Comparison of ENCODE assay signal across 2 cellular contexts in the genomic region with DNA sequence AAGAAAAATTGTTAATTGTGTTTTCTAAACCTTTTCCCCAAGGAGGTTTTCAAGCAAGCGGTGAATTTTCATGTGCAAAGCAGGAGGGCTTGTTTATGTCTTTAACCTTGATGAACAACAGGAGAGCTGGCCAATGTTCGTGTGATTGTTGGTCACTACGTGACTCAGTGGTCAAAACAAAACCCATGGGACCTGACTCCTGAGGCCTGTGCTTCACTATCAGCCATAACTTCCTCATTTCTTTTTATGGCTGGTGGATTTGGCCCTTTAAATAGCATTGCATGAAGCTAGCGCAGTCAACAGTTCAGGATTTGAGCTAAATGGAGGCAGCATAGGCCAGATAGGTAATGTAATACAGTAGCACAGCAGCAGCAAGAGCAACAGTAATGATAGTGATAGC.
A peak's percentile ranks its signal among the peaks of the same experiment; 100 is the strongest.
TF ChIP-seq lines count a peak whose summit lies in the region.

No MANE protein-coding gene starts in this region.

TF ChIP-seq in IMR-90, 13 proteins besides CTCF, POLR2A, EP300 and RAD21:
- TF ChIP-seq CEBPB (IDR thresholded peaks at IDR 0.05; ENCODE audit: low read depth, low read length) (no peak), NFE2L2 (IDR thresholded peaks at IDR 0.05; ENCODE audit: low read depth, low read length) (no peak), RFX5 (IDR thresholded peaks at IDR 0.05; ENCODE audit: low read depth, low read length) (no peak), BHLHE40 (IDR thresholded peaks at IDR 0.05; ENCODE audit: low read depth, low read length) (no peak), FOS (IDR thresholded peaks at IDR 0.05; ENCODE audit: low read depth, low read length) (no peak), SMC3 (IDR thresholded peaks at IDR 0.05; ENCODE audit: low read depth, low read length) (no peak), MXI1 (IDR thresholded peaks at IDR 0.05; ENCODE audit: borderline replicate concordance, low read depth, low read length) (no peak), RCOR1 (IDR thresholded peaks at IDR 0.05; ENCODE audit: insufficient replicate concordance, low read length) (no peak), MAFK (IDR thresholded peaks at IDR 0.05; ENCODE audit: low read depth, low read length) (no peak), CHD1 (IDR thresholded peaks at IDR 0.05; ENCODE audit: low read depth, low read length) (no peak), MAZ (IDR thresholded peaks at IDR 0.05; ENCODE audit: borderline replicate concordance, low read depth, low read length) (no peak)
- TF ChIP-seq, protein P1, sequence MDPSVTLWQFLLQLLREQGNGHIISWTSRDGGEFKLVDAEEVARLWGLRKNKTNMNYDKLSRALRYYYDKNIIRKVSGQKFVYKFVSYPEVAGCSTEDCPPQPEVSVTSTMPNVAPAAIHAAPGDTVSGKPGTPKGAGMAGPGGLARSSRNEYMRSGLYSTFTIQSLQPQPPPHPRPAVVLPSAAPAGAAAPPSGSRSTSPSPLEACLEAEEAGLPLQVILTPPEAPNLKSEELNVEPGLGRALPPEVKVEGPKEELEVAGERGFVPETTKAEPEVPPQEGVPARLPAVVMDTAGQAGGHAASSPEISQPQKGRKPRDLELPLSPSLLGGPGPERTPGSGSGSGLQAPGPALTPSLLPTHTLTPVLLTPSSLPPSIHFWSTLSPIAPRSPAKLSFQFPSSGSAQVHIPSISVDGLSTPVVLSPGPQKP (IDR thresholded peaks at IDR 0.05; ENCODE audit: borderline replicate concordance, low read depth, low read length): no peak

TF ChIP-seq in GM12878, 131 proteins besides CTCF, POLR2A, EP300 and RAD21:
- TF ChIP-seq MEF2B (IDR thresholded peaks at IDR 0.05; ENCODE audit: partially characterized antibody, poor library complexity, severe bottlenecking): peak; percentile 96
- TF ChIP-seq PAX5 (IDR thresholded peaks at IDR 0.05; ENCODE audit: borderline replicate concordance, low read depth, low read length): peak; percentile 70; the same call in 1 of the 2 replicates
- TF ChIP-seq, protein P2, sequence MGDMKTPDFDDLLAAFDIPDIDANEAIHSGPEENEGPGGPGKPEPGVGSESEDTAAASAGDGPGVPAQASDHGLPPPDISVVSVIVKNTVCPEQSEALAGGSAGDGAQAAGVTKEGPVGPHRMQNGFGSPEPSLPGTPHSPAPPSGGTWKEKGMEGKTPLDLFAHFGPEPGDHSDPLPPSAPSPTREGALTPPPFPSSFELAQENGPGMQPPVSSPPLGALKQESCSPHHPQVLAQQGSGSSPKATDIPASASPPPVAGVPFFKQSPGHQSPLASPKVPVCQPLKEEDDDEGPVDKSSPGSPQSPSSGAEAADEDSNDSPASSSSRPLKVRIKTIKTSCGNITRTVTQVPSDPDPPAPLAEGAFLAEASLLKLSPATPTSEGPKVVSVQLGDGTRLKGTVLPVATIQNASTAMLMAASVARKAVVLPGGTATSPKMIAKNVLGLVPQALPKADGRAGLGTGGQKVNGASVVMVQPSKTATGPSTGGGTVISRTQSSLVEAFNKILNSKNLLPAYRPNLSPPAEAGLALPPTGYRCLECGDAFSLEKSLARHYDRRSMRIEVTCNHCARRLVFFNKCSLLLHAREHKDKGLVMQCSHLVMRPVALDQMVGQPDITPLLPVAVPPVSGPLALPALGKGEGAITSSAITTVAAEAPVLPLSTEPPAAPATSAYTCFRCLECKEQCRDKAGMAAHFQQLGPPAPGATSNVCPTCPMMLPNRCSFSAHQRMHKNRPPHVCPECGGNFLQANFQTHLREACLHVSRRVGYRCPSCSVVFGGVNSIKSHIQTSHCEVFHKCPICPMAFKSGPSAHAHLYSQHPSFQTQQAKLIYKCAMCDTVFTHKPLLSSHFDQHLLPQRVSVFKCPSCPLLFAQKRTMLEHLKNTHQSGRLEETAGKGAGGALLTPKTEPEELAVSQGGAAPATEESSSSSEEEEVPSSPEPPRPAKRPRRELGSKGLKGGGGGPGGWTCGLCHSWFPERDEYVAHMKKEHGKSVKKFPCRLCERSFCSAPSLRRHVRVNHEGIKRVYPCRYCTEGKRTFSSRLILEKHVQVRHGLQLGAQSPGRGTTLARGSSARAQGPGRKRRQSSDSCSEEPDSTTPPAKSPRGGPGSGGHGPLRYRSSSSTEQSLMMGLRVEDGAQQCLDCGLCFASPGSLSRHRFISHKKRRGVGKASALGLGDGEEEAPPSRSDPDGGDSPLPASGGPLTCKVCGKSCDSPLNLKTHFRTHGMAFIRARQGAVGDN (IDR thresholded peaks at IDR 0.05): peak; percentile 86
- peak; percentile 86 to 87 for TF ChIP-seq BHLHE40 (IDR thresholded peaks at IDR 0.05; ENCODE audit: borderline replicate concordance in 1 of 2, low read depth in 2 of 2, low read length in 1 of 2)
- 0 out of 2 replicates have a peak, but pooled peaks have one; percentile 18 for TF ChIP-seq MTA3 (IDR thresholded peaks at IDR 0.05; ENCODE audit: borderline replicate concordance, low read length)
- 0 out of 2 replicates have a peak, but pooled peaks have one; percentile 14 for TF ChIP-seq ATF7 (IDR thresholded peaks at IDR 0.05; ENCODE audit: low read depth)
- 0 out of 2 replicates have a peak, but pooled peaks have one; percentile 37 for TF ChIP-seq TBL1XR1 (IDR thresholded peaks at IDR 0.05; ENCODE audit: low read depth, low read length)
- no peak for TF ChIP-seq SMAD5 (IDR thresholded peaks at IDR 0.05; ENCODE audit: low read depth)
- TF ChIP-seq, protein P3, sequence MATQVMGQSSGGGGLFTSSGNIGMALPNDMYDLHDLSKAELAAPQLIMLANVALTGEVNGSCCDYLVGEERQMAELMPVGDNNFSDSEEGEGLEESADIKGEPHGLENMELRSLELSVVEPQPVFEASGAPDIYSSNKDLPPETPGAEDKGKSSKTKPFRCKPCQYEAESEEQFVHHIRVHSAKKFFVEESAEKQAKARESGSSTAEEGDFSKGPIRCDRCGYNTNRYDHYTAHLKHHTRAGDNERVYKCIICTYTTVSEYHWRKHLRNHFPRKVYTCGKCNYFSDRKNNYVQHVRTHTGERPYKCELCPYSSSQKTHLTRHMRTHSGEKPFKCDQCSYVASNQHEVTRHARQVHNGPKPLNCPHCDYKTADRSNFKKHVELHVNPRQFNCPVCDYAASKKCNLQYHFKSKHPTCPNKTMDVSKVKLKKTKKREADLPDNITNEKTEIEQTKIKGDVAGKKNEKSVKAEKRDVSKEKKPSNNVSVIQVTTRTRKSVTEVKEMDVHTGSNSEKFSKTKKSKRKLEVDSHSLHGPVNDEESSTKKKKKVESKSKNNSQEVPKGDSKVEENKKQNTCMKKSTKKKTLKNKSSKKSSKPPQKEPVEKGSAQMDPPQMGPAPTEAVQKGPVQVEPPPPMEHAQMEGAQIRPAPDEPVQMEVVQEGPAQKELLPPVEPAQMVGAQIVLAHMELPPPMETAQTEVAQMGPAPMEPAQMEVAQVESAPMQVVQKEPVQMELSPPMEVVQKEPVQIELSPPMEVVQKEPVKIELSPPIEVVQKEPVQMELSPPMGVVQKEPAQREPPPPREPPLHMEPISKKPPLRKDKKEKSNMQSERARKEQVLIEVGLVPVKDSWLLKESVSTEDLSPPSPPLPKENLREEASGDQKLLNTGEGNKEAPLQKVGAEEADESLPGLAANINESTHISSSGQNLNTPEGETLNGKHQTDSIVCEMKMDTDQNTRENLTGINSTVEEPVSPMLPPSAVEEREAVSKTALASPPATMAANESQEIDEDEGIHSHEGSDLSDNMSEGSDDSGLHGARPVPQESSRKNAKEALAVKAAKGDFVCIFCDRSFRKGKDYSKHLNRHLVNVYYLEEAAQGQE (IDR thresholded peaks at IDR 0.05; ENCODE audit: low read depth, low read length): no peak
- TF ChIP-seq DPF2 (IDR thresholded peaks at IDR 0.05): 0 out of 2 replicates have a peak, but pooled peaks have one; percentile 22
- TF ChIP-seq BCL11A (IDR thresholded peaks at IDR 0.05; ENCODE audit: low read depth, low read length): peak; percentile 83
- peak; percentile 48; the same call in 2 of the 3 replicates for TF ChIP-seq POU2F2 (IDR thresholded peaks at IDR 0.05; ENCODE audit: borderline replicate concordance, low read depth, low read length)
- TF ChIP-seq, protein P4, sequence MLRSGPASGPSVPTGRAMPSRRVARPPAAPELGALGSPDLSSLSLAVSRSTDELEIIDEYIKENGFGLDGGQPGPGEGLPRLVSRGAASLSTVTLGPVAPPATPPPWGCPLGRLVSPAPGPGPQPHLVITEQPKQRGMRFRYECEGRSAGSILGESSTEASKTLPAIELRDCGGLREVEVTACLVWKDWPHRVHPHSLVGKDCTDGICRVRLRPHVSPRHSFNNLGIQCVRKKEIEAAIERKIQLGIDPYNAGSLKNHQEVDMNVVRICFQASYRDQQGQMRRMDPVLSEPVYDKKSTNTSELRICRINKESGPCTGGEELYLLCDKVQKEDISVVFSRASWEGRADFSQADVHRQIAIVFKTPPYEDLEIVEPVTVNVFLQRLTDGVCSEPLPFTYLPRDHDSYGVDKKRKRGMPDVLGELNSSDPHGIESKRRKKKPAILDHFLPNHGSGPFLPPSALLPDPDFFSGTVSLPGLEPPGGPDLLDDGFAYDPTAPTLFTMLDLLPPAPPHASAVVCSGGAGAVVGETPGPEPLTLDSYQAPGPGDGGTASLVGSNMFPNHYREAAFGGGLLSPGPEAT (IDR thresholded peaks at IDR 0.05; ENCODE audit: low read depth): 0 out of 2 replicates have a peak, but pooled peaks have one; percentile 51
- peak; percentile 63; the same call in 1 of the 2 replicates for TF ChIP-seq MTA2 (IDR thresholded peaks at IDR 0.05; ENCODE audit: low read depth)
- peak; percentile 67 for TF ChIP-seq RUNX3 (IDR thresholded peaks at IDR 0.05; ENCODE audit: low read length)
- TF ChIP-seq IKZF1 (conservative IDR thresholded peaks at IDR 0.05): peak; percentile 69
- TF ChIP-seq, protein P5, sequence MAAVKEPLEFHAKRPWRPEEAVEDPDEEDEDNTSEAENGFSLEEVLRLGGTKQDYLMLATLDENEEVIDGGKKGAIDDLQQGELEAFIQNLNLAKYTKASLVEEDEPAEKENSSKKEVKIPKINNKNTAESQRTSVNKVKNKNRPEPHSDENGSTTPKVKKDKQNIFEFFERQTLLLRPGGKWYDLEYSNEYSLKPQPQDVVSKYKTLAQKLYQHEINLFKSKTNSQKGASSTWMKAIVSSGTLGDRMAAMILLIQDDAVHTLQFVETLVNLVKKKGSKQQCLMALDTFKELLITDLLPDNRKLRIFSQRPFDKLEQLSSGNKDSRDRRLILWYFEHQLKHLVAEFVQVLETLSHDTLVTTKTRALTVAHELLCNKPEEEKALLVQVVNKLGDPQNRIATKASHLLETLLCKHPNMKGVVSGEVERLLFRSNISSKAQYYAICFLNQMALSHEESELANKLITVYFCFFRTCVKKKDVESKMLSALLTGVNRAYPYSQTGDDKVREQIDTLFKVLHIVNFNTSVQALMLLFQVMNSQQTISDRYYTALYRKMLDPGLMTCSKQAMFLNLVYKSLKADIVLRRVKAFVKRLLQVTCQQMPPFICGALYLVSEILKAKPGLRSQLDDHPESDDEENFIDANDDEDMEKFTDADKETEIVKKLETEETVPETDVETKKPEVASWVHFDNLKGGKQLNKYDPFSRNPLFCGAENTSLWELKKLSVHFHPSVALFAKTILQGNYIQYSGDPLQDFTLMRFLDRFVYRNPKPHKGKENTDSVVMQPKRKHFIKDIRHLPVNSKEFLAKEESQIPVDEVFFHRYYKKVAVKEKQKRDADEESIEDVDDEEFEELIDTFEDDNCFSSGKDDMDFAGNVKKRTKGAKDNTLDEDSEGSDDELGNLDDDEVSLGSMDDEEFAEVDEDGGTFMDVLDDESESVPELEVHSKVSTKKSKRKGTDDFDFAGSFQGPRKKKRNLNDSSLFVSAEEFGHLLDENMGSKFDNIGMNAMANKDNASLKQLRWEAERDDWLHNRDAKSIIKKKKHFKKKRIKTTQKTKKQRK (IDR thresholded peaks at IDR 0.05; ENCODE audit: low read depth, low read length): no peak
- peak; percentile 69; the same call in 1 of the 2 replicates for TF ChIP-seq CHD2 (IDR thresholded peaks at IDR 0.05; ENCODE audit: borderline replicate concordance, low read depth, low read length)
- TF ChIP-seq TCF12 (IDR thresholded peaks at IDR 0.05; ENCODE audit: low read depth, low read length): 0 out of 2 replicates have a peak, but pooled peaks have one; percentile 32
- no peak for TF ChIP-seq SRF (IDR thresholded peaks at IDR 0.05; ENCODE audit: low read depth in 2 of 2, low read length in 2 of 2)
- TF ChIP-seq ESRRA (IDR thresholded peaks at IDR 0.05; ENCODE audit: low read length): no peak
- peak; percentile 21 for TF ChIP-seq SP1 (IDR thresholded peaks at IDR 0.05; ENCODE audit: low read depth, low read length)
- TF ChIP-seq SMC3 (IDR thresholded peaks at IDR 0.05; ENCODE audit: borderline replicate concordance, low read length): peak; percentile 11; the same call in 1 of the 2 replicates
- TF ChIP-seq IKZF2 (IDR thresholded peaks at IDR 0.05): peak; percentile 62 to 63; a peak in 2 of 4 replicates
- peak; percentile 97 for TF ChIP-seq NR2F1 (conservative IDR thresholded peaks at IDR 0.05)
- 0 out of 2 replicates have a peak, but pooled peaks have one; percentile 76 for TF ChIP-seq ZNF24 (IDR thresholded peaks at IDR 0.05)
